ENCODE assay signal across 26 cellular contexts in genomic region chr4:171919314-171919713, GRCh38.
DNase-seq lines count a peak whose midpoint lies in the region; ATAC-seq lines count a peak whose summit lies in the region.
"Had no signal": no experiment of that assay in that cellular context is flagged by ENCODE, and none has a peak within 500 bp of the region (broad histone marks: within the 10 kb centered on the region; RNA-seq: fewer than 3 reads in every experiment).

No MANE protein-coding gene starts in this region.

- DNase-seq in NCI-H526 (lab: John Stamatoyannopoulos, UW) (no peak), SHP77 (lab: John Stamatoyannopoulos, UW) (no peak), cortex of kidney (lab: John Stamatoyannopoulos, UW) (no peak)
- DNase-seq: AML-193; CD4-positive, alpha-beta T cell; GOT3; HFFc6; IMR-90; KG1; NCI-H1092 treated with DMSO at 0.1 percent for 48 hours; NCI-H1436; NCI-H187; NCI-H2081 treated with DMSO at 0.1 percent for 48 hours; NCI-H2171; NCI-H345; NCI-H524; NCI-H82; NK-92 treated with Interleukin-12 subunit alpha and Interleukin-12 subunit beta, amount 100 ng/mL, for 24 hours; PC-9; T-helper 2 cell had no signal

- ATAC-seq in GM18867 (IDR thresholded peaks at IDR 0.05; ENCODE audit: unreplicated experiment) = peak; percentile 58
- peak; percentile 65 for ATAC-seq in HG02870 (IDR thresholded peaks at IDR 0.05; ENCODE audit: unreplicated experiment)
- ATAC-seq in HG03565 (IDR thresholded peaks at IDR 0.05; ENCODE audit: unreplicated experiment) = peak; percentile 59
- no peak for ATAC-seq in GM19035 (IDR thresholded peaks at IDR 0.05; ENCODE audit: unreplicated experiment)
- ATAC-seq: A549, Right ventricle myocardium inferior had no signal
